1 cellular context compared by ENCODE assay signal in the genomic region with DNA sequence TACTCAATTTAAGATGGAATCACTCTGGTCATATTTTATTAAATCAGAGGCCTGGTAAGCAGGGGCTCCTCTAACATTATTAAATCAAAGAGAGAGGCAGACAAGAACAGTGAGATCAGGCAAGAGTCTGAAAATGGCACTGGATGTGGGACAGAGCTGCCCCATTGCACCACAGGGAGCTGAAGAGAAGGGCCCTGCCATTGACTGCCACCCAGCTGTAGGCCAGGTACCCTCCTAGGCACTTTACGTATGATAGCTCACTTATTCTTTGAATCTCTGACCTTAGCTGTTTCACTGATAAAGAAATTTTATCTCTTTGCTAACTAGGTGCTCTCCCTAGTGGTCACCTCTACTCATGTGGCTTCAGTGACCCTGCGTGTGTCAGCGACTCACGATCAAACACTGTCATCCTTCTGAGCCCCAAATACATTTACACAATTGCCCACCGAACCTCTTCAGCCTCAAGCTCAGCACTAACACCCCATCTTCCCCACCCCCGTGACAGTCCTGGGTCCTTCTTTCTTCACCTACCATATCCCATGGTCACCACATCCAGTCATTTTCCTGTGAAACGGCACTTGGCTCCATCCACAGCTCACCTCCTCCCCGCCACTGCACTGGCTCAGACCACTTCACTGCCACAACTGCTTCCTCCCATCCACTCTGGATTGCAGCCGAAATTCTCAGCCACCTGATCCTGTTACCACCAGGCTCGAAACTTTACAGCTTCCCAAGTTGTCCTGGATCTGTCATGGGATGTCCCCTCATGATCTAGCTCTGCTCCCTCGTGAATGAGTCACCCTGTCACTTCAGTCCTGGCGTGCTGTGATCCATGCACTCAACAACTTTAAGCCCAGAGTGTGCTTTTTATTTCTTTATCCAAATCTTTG.
TF ChIP-seq lines count a peak whose summit lies in the region.

No MANE protein-coding gene starts in this region.

TF ChIP-seq in IMR-90, 13 proteins besides CTCF, POLR2A, EP300 and RAD21:
- TF ChIP-seq BHLHE40 (IDR thresholded peaks at IDR 0.05; ENCODE audit: low read depth, low read length) (no peak), MAFK (IDR thresholded peaks at IDR 0.05; ENCODE audit: low read depth, low read length) (no peak), CEBPB (IDR thresholded peaks at IDR 0.05; ENCODE audit: low read depth, low read length) (no peak), FOS (IDR thresholded peaks at IDR 0.05; ENCODE audit: low read depth, low read length) (no peak), NFE2L2 (IDR thresholded peaks at IDR 0.05; ENCODE audit: low read depth, low read length) (no peak), CHD1 (IDR thresholded peaks at IDR 0.05; ENCODE audit: low read depth, low read length) (no peak), MAZ (IDR thresholded peaks at IDR 0.05; ENCODE audit: borderline replicate concordance, low read depth, low read length) (no peak)
- TF ChIP-seq, protein P1, sequence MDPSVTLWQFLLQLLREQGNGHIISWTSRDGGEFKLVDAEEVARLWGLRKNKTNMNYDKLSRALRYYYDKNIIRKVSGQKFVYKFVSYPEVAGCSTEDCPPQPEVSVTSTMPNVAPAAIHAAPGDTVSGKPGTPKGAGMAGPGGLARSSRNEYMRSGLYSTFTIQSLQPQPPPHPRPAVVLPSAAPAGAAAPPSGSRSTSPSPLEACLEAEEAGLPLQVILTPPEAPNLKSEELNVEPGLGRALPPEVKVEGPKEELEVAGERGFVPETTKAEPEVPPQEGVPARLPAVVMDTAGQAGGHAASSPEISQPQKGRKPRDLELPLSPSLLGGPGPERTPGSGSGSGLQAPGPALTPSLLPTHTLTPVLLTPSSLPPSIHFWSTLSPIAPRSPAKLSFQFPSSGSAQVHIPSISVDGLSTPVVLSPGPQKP (IDR thresholded peaks at IDR 0.05; ENCODE audit: borderline replicate concordance, low read depth, low read length), result no peak
